11 cellular contexts compared by ENCODE assay signal in the genomic region with DNA sequence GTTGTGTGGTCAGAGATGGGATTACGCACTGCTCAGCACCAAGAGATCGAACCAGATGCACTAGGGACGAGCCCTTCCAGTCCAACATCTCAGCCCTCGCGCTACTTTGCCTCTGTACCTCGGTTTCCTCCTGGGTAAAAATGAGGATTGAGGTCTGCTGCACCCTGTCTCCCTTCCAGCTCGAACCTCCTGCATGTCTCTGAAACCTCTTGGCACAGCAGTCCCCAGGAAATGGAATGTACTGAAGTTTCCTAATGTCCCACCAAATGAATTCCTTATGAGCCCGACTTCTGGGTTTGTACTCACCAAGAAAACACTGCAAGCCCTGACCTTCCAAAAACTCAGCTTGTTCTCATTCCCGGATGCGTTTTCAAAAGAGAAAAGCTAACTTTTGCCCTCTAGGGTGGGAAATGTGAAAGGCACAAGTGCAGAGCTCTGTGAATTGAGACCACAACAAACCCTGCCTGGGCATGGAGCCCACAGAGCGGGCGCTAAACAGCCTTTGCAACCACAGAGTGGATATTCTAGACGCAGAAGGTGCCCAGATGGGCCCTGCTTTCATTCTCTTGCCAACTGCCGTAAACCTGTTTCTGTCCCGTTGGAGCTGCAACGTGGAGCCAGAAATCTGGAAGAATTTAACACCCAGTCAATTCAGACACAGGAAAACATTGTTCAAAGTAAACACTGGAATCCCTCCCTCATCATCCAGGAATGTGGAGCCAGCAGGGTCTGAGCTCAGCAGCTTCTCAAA. TPM values are rescaled to one million over a fixed set of nuclear protein-coding genes. Genes with fewer than 3 reads are reported as not detected.
A peak's percentile ranks its signal among the peaks of the same experiment; 100 is the strongest.
DNase-seq lines count a peak whose midpoint lies in the region; ATAC-seq, FAIRE-seq and TF ChIP-seq lines count a peak whose summit lies in the region.
"Had no signal": no experiment of that assay in that cellular context is flagged by ENCODE, and none has a peak within 500 bp of the region (broad histone marks: within the 10 kb centered on the region; RNA-seq: fewer than 3 reads in every experiment).

No MANE protein-coding gene starts in this region.

- H3K27me3 Mint-ChIP-seq in GM23338 (ENCODE audit: insufficient read depth, low read depth, poor library complexity) = no peaks in the 10 kb centered on the region

- H3K4me3 ChIP-seq in right atrium auricular region (no peak overlapping the region), gastrocnemius medialis (peak overlapping the region in 3 of 4 donors; percentile 10 to 26 (median 10)), GM23338 (no peak overlapping the region)

- peaks cover 8% of the 10 kb centered on the region; the same call in 2 of the 3 replicates for H3K9me3 Mint-ChIP-seq in GM23338

- no peak overlapping the region for H3K27ac Mint-ChIP-seq in GM23338

- no peak overlapping the region for H3K4me2 ChIP-seq in GM23338

- TF ChIP-seq CTCF in right atrium auricular region (IDR thresholded peaks at IDR 0.05) (peak in 1 of 2 donors; percentile 58), gastrocnemius medialis (IDR thresholded peaks at IDR 0.05 in 4 of 5, conservative IDR thresholded peaks at IDR 0.05 in 1 of 5) (peak; percentile 35 to 54 (median 49)), GM23338 (conservative IDR thresholded peaks at IDR 0.05; ENCODE audit: low read depth in 2 of 2) (no peak), D721Med (IDR thresholded peaks at IDR 0.05; ENCODE audit: insufficient read depth, missing control alignments) (no peak)

- H4K20me1 ChIP-seq in GM23338 (replicated peaks; ENCODE audit: insufficient read depth) = no peaks in the 10 kb centered on the region

- no peaks in the 10 kb centered on the region for H3K9me2 ChIP-seq in GM23338 (ENCODE audit: insufficient read depth)

- peaks cover 0 to 41% of the 10 kb centered on the region in 2 donors for H3K4me1 ChIP-seq in right atrium auricular region
- peaks cover 25 to 35% of the 10 kb centered on the region in 2 donors for H3K4me1 ChIP-seq in gastrocnemius medialis
- H3K4me1 ChIP-seq in GM23338 (ENCODE audit: insufficient read depth) = no peaks in the 10 kb centered on the region
- H3K4me1 ChIP-seq: parathyroid adenoma had no signal

- in situ Hi-C loops in G401 (cut with HindIII; ENCODE audit: low sequenced_read_pairs) = no loop called here
- in situ Hi-C loops in gastrocnemius medialis (cut with MboI; ENCODE audit: low sequenced_read_pairs in 4 of 4) = no loop called here

- DNase-seq in G401 (ENCODE audit: low spot score) (peak; percentile 91), amniotic epithelial cell (ENCODE audit: low read depth) (peak; percentile 71), right atrium auricular region (ENCODE audit: low spot score) (peak; percentile 70), gastrocnemius medialis (peak; percentile 86 to 95), ecto neural progenitor cell (ENCODE audit: low spot score) (no peak), GM23338 (ENCODE audit: low spot score) (no peak), D721Med (ENCODE audit: insufficient read length, low spot score) (no peak)
- no peak for DNase-seq in activated effector memory CD4-positive, alpha-beta T cell treated with Interleukin-2 at 50 U/mL for 16 hours
- DNase-seq: activated T-cell treated with anti-CD3 and anti-CD28 coated beads for 4 hours had no signal

- H3K27ac ChIP-seq in right atrium auricular region (peak overlapping the region; percentile 50 to 70), gastrocnemius medialis (peak overlapping the region; percentile 90 to 92 (median 90)), GM23338 (ENCODE audit: low read depth) (no peak overlapping the region)

- ATAC-seq in gastrocnemius medialis (peak; percentile 81 to 82), GM23338 (no peak)

- TF ChIP-seq POLR2A in gastrocnemius medialis (IDR thresholded peaks at IDR 0.05) = no peak

- FAIRE-seq in D721Med (lab: Jason Lieb, UNC) = no peak
- FAIRE-seq: GM18507 had no signal

- intact Hi-C loops in gastrocnemius medialis (cut with DNase I; ENCODE audit: low total_unique reads) = loop anchor here (1.0 to 2.0 kb wide), 5 partner anchors 26 to 195 kb away; no protein-coding TSS in a partner anchor

- H3K27me3 ChIP-seq in right atrium auricular region (no peaks in the 10 kb centered on the region), gastrocnemius medialis (no peaks in the 10 kb centered on the region), GM23338 (ENCODE audit: insufficient read depth) (no peaks in the 10 kb centered on the region)

- H3K36me3 ChIP-seq in right atrium auricular region (no peaks in the 10 kb centered on the region), gastrocnemius medialis (no peaks in the 10 kb centered on the region), GM23338 (ENCODE audit: insufficient read depth) (no peaks in the 10 kb centered on the region)

- no peak overlapping the region for H3K4me3 Mint-ChIP-seq in GM23338

- no peaks in the 10 kb centered on the region for H3K4me1 Mint-ChIP-seq in GM23338

- H3K36me3 Mint-ChIP-seq in GM23338 (ENCODE audit: low read depth) = peaks cover 31% of the 10 kb centered on the region

- no peak overlapping the region for H2AFZ ChIP-seq in GM23338
- H2AFZ ChIP-seq: parathyroid adenoma had no signal

- H3K9me3 ChIP-seq in right atrium auricular region (peaks cover 0 to 6% of the 10 kb centered on the region in 2 donors), gastrocnemius medialis (no peaks in the 10 kb centered on the region)

- H3F3A ChIP-seq in GM23338 (replicated peaks; ENCODE audit: low read depth) = no peaks in the 10 kb centered on the region

- H3K79me2 ChIP-seq in GM23338 (replicated peaks; ENCODE audit: insufficient read depth) = no peaks in the 10 kb centered on the region

TF ChIP-seq in GM23338, 12 proteins besides CTCF, POLR2A, EP300 and RAD21 (continues in another document):
- TF ChIP-seq, protein P1, sequence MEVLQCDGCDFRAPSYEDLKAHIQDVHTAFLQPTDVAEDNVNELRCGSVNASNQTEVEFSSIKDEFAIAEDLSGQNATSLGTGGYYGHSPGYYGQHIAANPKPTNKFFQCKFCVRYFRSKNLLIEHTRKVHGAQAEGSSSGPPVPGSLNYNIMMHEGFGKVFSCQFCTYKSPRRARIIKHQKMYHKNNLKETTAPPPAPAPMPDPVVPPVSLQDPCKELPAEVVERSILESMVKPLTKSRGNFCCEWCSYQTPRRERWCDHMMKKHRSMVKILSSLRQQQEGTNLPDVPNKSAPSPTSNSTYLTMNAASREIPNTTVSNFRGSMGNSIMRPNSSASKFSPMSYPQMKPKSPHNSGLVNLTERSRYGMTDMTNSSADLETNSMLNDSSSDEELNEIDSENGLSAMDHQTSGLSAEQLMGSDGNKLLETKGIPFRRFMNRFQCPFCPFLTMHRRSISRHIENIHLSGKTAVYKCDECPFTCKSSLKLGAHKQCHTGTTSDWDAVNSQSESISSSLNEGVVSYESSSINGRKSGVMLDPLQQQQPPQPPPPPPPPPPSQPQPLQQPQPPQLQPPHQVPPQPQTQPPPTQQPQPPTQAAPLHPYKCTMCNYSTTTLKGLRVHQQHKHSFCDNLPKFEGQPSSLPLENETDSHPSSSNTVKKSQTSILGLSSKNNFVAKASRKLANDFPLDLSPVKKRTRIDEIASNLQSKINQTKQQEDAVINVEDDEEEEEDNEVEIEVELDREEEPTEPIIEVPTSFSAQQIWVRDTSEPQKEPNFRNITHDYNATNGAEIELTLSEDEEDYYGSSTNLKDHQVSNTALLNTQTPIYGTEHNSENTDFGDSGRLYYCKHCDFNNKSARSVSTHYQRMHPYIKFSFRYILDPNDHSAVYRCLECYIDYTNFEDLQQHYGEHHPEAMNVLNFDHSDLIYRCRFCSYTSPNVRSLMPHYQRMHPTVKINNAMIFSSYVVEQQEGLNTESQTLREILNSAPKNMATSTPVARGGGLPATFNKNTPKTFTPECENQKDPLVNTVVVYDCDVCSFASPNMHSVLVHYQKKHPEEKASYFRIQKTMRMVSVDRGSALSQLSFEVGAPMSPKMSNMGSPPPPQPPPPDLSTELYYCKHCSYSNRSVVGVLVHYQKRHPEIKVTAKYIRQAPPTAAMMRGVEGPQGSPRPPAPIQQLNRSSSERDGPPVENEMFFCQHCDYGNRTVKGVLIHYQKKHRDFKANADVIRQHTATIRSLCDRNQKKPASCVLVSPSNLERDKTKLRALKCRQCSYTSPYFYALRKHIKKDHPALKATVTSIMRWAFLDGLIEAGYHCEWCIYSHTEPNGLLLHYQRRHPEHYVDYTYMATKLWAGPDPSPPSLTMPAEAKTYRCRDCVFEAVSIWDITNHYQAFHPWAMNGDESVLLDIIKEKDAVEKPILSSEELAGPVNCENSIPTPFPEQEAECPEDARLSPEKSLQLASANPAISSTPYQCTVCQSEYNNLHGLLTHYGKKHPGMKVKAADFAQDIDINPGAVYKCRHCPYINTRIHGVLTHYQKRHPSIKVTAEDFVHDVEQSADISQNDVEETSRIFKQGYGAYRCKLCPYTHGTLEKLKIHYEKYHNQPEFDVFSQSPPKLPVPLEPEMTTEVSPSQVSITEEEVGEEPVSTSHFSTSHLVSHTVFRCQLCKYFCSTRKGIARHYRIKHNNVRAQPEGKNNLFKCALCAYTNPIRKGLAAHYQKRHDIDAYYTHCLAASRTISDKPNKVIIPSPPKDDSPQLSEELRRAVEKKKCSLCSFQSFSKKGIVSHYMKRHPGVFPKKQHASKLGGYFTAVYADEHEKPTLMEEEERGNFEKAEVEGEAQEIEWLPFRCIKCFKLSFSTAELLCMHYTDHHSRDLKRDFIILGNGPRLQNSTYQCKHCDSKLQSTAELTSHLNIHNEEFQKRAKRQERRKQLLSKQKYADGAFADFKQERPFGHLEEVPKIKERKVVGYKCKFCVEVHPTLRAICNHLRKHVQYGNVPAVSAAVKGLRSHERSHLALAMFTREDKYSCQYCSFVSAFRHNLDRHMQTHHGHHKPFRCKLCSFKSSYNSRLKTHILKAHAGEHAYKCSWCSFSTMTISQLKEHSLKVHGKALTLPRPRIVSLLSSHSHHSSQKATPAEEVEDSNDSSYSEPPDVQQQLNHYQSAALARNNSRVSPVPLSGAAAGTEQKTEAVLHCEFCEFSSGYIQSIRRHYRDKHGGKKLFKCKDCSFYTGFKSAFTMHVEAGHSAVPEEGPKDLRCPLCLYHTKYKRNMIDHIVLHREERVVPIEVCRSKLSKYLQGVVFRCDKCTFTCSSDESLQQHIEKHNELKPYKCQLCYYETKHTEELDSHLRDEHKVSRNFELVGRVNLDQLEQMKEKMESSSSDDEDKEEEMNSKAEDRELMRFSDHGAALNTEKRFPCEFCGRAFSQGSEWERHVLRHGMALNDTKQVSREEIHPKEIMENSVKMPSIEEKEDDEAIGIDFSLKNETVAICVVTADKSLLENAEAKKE (CRISPR knock-in tag; IDR thresholded peaks at IDR 0.05) = no peak
- no peak for TF ChIP-seq EZH2 (IDR thresholded peaks at IDR 0.05; ENCODE audit: low read depth, unreplicated experiment)

RNA-seq across cellular contexts. Expression of a gene that starts 10.3 kb away (rescaled TPM):
- 1.9 and 5.0 TPM in 2 replicates for total RNA-seq in G401 (2014; rRNA removed; shearing (Covaris generic))
- total RNA-seq in right atrium auricular region (under 1 TPM in 1 of 2 donors, not detected in 1; 0.94 TPM), gastrocnemius medialis (1 to 10 TPM in 2 of 4 donors, under 1 TPM in 2; 0.66 to 2.0 (median 1.00) TPM)
- total RNA-seq in GM23338 (2014; rRNA removed; shearing (Covaris generic)) = 8.7 and 13.0 TPM in 2 replicates
- polyA plus RNA-seq in GM23338 (2016; fragmentation: Nextera tagmentation; extraction: Ambion mirVana) = 6.5 TPM in 2 replicates

Comparison
In these comparisons a context has a peak if more than half of its experiments do, and no peak if none do; other contexts are left out.
1. DNase-seq: peak in G401 (single experiment), amniotic epithelial cell (single experiment), right atrium auricular region (single experiment) and gastrocnemius medialis (2 of 2); none in activated effector memory CD4-positive, alpha-beta T cell treated with Interleukin-2 at 50 U/mL for 16 hours (single experiment), ecto neural progenitor cell (single experiment), GM23338 (single experiment) and D721Med (single experiment).
2. H3K4me3 ChIP-seq: peak in gastrocnemius medialis (3 of 4); none in right atrium auricular region (0 of 2) and GM23338 (single experiment).
3. CTCF ChIP-seq: peak in gastrocnemius medialis (5 of 5); none in GM23338 (0 of 2) and D721Med (single experiment).